In the genomic region with DNA sequence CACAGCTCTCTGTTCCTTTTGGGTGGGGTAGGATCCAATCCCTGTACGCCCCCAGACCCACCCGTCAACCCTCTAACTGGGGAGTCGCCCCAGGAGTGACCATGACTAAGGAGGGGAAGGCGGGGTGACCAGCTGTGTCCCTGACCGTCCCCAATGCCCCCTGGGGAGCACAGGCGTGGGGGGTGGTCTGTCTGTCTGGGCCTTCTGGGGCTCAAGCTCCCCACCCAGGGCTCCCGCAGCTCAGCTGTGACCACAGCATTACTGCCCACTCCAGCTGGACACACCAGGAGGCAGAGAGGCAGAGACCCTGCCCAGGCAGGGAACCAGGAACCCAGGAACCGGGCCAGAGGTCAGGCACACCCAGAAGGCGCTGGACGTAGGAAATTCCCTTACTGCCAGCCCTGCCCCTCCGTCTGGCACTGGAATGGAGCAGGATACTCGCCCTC, we compare ENCODE assay signal across 8 cellular contexts. TPM values are rescaled to one million over a fixed set of nuclear protein-coding genes. Genes with fewer than 3 reads are reported as not detected.
A peak's percentile ranks its signal among the peaks of the same experiment; 100 is the strongest.
DNase-seq lines count a peak whose midpoint lies in the region; ATAC-seq, FAIRE-seq and TF ChIP-seq lines count a peak whose summit lies in the region.

No MANE protein-coding gene starts in this region.

- TF ChIP-seq CTCF in right atrium auricular region (IDR thresholded peaks at IDR 0.05) (no peak), GM20000 (IDR thresholded peaks at IDR 0.05; ENCODE audit: extremely low read depth, missing control alignments) (no peak)

- intact Hi-C loops in activated CD4-positive, alpha-beta memory T cell treated with anti-CD3 and anti-CD28 coated beads for 36 hours (cut with micrococcal nuclease) = no loop called here

- POLR2A ChIA-PET in activated CD4-positive, alpha-beta memory T cell treated with anti-CD3 and anti-CD28 coated beads for 36 hours (lab: Charles Lee) = interaction anchor here (2.2 kb wide), 1 partner anchor 11 kb away, joined by 15 read pairs; no protein-coding TSS in a partner anchor

- WGBS in small intestine, 3 donors = 7 to 20% (median 18%) methylated on average over 11 to 12 of the region's 12 CpGs

- H3K4me3 ChIP-seq in H7 (ENCODE audit: insufficient read depth, low read depth, low read length) (peak overlapping the region; percentile 86), right atrium auricular region (peak overlapping the region; percentile 86 to 98), small intestine (ENCODE audit: low read depth in 1 of 2, low read length in 2 of 2) (peak overlapping the region; percentile 84 to 96)

- H3K9me3 Mint-ChIP-seq in activated CD4-positive, alpha-beta memory T cell treated with anti-CD3 and anti-CD28 coated beads for 36 hours = no peaks in the 10 kb centered on the region

- H3K4me1 ChIP-seq in right atrium auricular region = peaks cover 0 to 80% of the 10 kb centered on the region in 2 donors
- peaks cover 2 to 3% of the 10 kb centered on the region in 2 donors for H3K4me1 ChIP-seq in small intestine (ENCODE audit: control insufficient read depth in 2 of 2, insufficient read depth in 1 of 2, low read depth in 1 of 2, low read length in 1 of 2)

- no peaks in the 10 kb centered on the region for H3K27me3 Mint-ChIP-seq in activated CD4-positive, alpha-beta memory T cell treated with anti-CD3 and anti-CD28 coated beads for 36 hours

- no peak for FAIRE-seq in small intestine (lab: Jason Lieb, UNC)

- H3K27ac ChIP-seq in right atrium auricular region = peak overlapping the region; percentile 84 to 91
- peak overlapping the region; percentile 89 to 94 for H3K27ac ChIP-seq in small intestine (ENCODE audit: low read depth in 1 of 2, low read length in 1 of 2)

- no peak for DNase-seq in H7
- no peak for DNase-seq in activated CD4-positive, alpha-beta memory T cell treated with anti-CD3 and anti-CD28 coated beads for 36 hours
- DNase-seq in right atrium auricular region (ENCODE audit: low spot score) = no peak
- peak; percentile 64 for DNase-seq in small intestine
- DNase-seq in DMS 273 (lab: John Stamatoyannopoulos, UW; ENCODE audit: unreplicated experiment) = no peak
- DNase-seq in SKM-1 (lab: John Stamatoyannopoulos, UW; ENCODE audit: unreplicated experiment) = no peak
- DNase-seq in GM20000 (ENCODE audit: low spot score) = no peak

- no peaks in the 10 kb centered on the region for H3K9me3 ChIP-seq in right atrium auricular region
- H3K9me3 ChIP-seq in small intestine (ENCODE audit: control insufficient read depth, low read depth) = no peaks in the 10 kb centered on the region

- CTCF ChIA-PET in activated CD4-positive, alpha-beta memory T cell treated with anti-CD3 and anti-CD28 coated beads for 36 hours (lab: Charles Lee) = interaction anchor here (0.8 to 1.8 kb wide), 3 partner anchors 12 to 25 kb away, joined by 3 to 4 read pairs (median 4); no protein-coding TSS in a partner anchor

- H3K4me1 Mint-ChIP-seq in activated CD4-positive, alpha-beta memory T cell treated with anti-CD3 and anti-CD28 coated beads for 36 hours (ENCODE audit: low read depth) = peaks cover 56% of the 10 kb centered on the region

- H3K36me3 ChIP-seq in H7 (replicated peaks; ENCODE audit: control insufficient read depth, insufficient read depth, low read length) (no peaks in the 10 kb centered on the region), right atrium auricular region (no peaks in the 10 kb centered on the region), small intestine (ENCODE audit: control insufficient read depth in 2 of 2, insufficient read depth in 2 of 2, low read length in 2 of 2) (no peaks in the 10 kb centered on the region)

- H3K27ac Mint-ChIP-seq in activated CD4-positive, alpha-beta memory T cell treated with anti-CD3 and anti-CD28 coated beads for 36 hours = peak overlapping the region; percentile 13

- no peak for ATAC-seq in HG02642 (IDR thresholded peaks at IDR 0.05; ENCODE audit: poor library complexity, unreplicated experiment)

- H3K36me3 Mint-ChIP-seq in activated CD4-positive, alpha-beta memory T cell treated with anti-CD3 and anti-CD28 coated beads for 36 hours = peaks cover 2% of the 10 kb centered on the region

- H3K27me3 ChIP-seq in H7 (ENCODE audit: control insufficient read depth, insufficient read depth, low read length) = peaks cover 3% of the 10 kb centered on the region; the same call in 1 of the 2 replicates
- H3K27me3 ChIP-seq in right atrium auricular region = no peaks in the 10 kb centered on the region
- no peaks in the 10 kb centered on the region for H3K27me3 ChIP-seq in small intestine (ENCODE audit: control insufficient read depth in 2 of 2, insufficient read depth in 2 of 2, low read length in 2 of 2)

- peak overlapping the region; percentile 78 for H3K4me3 Mint-ChIP-seq in activated CD4-positive, alpha-beta memory T cell treated with anti-CD3 and anti-CD28 coated beads for 36 hours

RNA-seq across cellular contexts. Expression of gene INF2, which starts 0.9 kb away (rescaled TPM):
- total RNA-seq in H7 (2014; rRNA removed; shearing (Covaris generic)) = 62.8 and 78.6 TPM in 2 replicates
- total RNA-seq in activated CD4-positive, alpha-beta memory T cell treated with anti-CD3 and anti-CD28 coated beads for 36 hours = 10 to 100 TPM; 66.7 to 71.5 TPM
- total RNA-seq in right atrium auricular region = 10 to 100 TPM; 21.9 to 43.5 TPM
- 100 to 1,000 TPM in 2 of 3 donors, 10 to 100 TPM in 1; 76.6 to 364 (median 317) TPM for polyA plus RNA-seq in small intestine

RNA-seq across cellular contexts. Expression of gene ADSS1, which starts 33.7 kb away (rescaled TPM):
- total RNA-seq in H7 (2014; rRNA removed; shearing (Covaris generic)) = 10.3 and 11.2 TPM in 2 replicates
- total RNA-seq in activated CD4-positive, alpha-beta memory T cell treated with anti-CD3 and anti-CD28 coated beads for 36 hours = 1 to 10 TPM; 2.3 to 3.3 TPM
- 100 to 1,000 TPM; 113 to 158 TPM for total RNA-seq in right atrium auricular region
- polyA plus RNA-seq in small intestine = 10 to 100 TPM in 1 of 3 donors, 1 to 10 TPM in 2; 3.6 to 12.7 (median 6.0) TPM
